In genomic region chr13:67227131-67227983, GRCh38 we compare ENCODE assay signal across 19 cellular contexts. TPM values are rescaled to one million over a fixed set of nuclear protein-coding genes. Genes with fewer than 3 reads are reported as not detected.
A peak's percentile ranks its signal among the peaks of the same experiment; 100 is the strongest.
DNase-seq lines count a peak whose midpoint lies in the region; ATAC-seq and TF ChIP-seq lines count a peak whose summit lies in the region.
"Had no signal": no experiment of that assay in that cellular context is flagged by ENCODE, and none has a peak within 500 bp of the region (broad histone marks: within the 10 kb centered on the region; RNA-seq: fewer than 3 reads in every experiment).

No MANE protein-coding gene starts in this region.

- H3K4me1 ChIP-seq in BLaER1 (peaks cover 46% of the 10 kb centered on the region), esophagus muscularis mucosa (peaks cover 3 to 54% (median 46%) of the 10 kb centered on the region in 4 donors), uterus (no peaks in the 10 kb centered on the region)

- no peak for TF ChIP-seq EP300 in esophagus muscularis mucosa (IDR thresholded peaks at IDR 0.05)

- intact Hi-C loops in esophagus muscularis mucosa (cut with DNase I) (loop anchor here (5.0 to 10.0 kb wide), 5 partner anchors 90 to 1573 kb away; no protein-coding TSS in a partner anchor), uterus (cut with DNase I; ENCODE audit: low total_unique reads) (no loop called here)

- H3K4me3 ChIP-seq in BLaER1 (peak overlapping the region; percentile 95), esophagus muscularis mucosa (peak overlapping the region; percentile 72 to 89 (median 88)), skeletal muscle cell (ENCODE audit: low read depth, low read length) (peak overlapping the region; percentile 99), uterus (no peak overlapping the region)

- TF ChIP-seq POLR2A in esophagus muscularis mucosa (IDR thresholded peaks at IDR 0.05; ENCODE audit: low read depth) = no peak
- TF ChIP-seq POLR2A in uterus (IDR thresholded peaks at IDR 0.05) = no peak

- peaks cover 39% of the 10 kb centered on the region for H4K20me1 ChIP-seq in BLaER1

- H3K36me3 ChIP-seq in BLaER1 (peaks cover 5% of the 10 kb centered on the region; the same call in 1 of the 2 replicates), esophagus muscularis mucosa (no peaks in the 10 kb centered on the region), uterus (no peaks in the 10 kb centered on the region)

- no peaks in the 10 kb centered on the region for H3K27me3 ChIP-seq in BLaER1
- no peaks in the 10 kb centered on the region for H3K27me3 ChIP-seq in esophagus muscularis mucosa
- no peaks in the 10 kb centered on the region for H3K27me3 ChIP-seq in uterus

- H3K4me2 ChIP-seq in BLaER1 = peak overlapping the region; percentile 85

- H3K9me3 ChIP-seq in BLaER1 (no peaks in the 10 kb centered on the region), esophagus muscularis mucosa (no peaks in the 10 kb centered on the region), uterus (no peaks in the 10 kb centered on the region)
- H3K9me3 ChIP-seq: stomach had no signal

- WGBS in esophagus muscularis mucosa = 93% methylated on average over 12 of the region's 12 CpGs

- TF ChIP-seq CTCF in esophagus muscularis mucosa (IDR thresholded peaks at IDR 0.05) (no peak), uterus (IDR thresholded peaks at IDR 0.05) (no peak)

- no peak for ATAC-seq in activated CD4-positive, CD25-positive, alpha-beta regulatory T cell treated with anti-CD3 and anti-CD28 coated beads, Interleukin-2, amount 50 U/mL, for 24 hours
- ATAC-seq: HCT116; natural killer cell treated with Interleukin-12 subunit alpha and Interleukin-12 subunit beta and Interleukin-15 and Interleukin-18, amount 100 ng/mL, for 72 hours had no signal

- H3K9ac ChIP-seq in BLaER1 = peak overlapping the region; percentile 79

- no peak overlapping the region for H3K27ac ChIP-seq in BLaER1
- H3K27ac ChIP-seq in esophagus muscularis mucosa (replicated peaks in 1 of 4) = no peak overlapping the region
- H3K27ac ChIP-seq in uterus = no peak overlapping the region
- H3K27ac ChIP-seq: stomach had no signal

- DNase-seq in NCI-H69 (lab: John Stamatoyannopoulos, UW) (peak; percentile 64), esophagus muscularis mucosa (ENCODE audit: extremely low spot score) (no peak), skeletal muscle cell (ENCODE audit: low read depth) (no peak), uterus (no peak)
- DNase-seq in activated CD8-positive, alpha-beta memory T cell treated with anti-CD3 and anti-CD28 coated beads, Interleukin-2, amount 50 U/mL, for 4 hours = no peak
- DNase-seq: activated CD4-positive, alpha-beta T cell treated with anti-CD3 and anti-CD28 coated beads for 1 hour; activated CD8-positive, alpha-beta memory T cell treated with anti-CD3 and anti-CD28 coated beads, Interleukin-2, amount 50 U/mL, for 48 hours; activated naive CD4-positive, alpha-beta T cell; GF-D8; glutamatergic neuron; Kasumi-1; mesenchymal stem cell; NCI-H226; SHP77; stomach had no signal

RNA-seq across cellular contexts. Expression of gene PCDH9, which starts 2.8 kb away (rescaled TPM):
- 10 to 100 TPM; 33.8 to 81.8 (median 49.1) TPM for total RNA-seq in esophagus muscularis mucosa
- total RNA-seq in uterus = 10 to 100 TPM in 1 of 4 donors, 1 to 10 TPM in 2, under 1 TPM in 1; 0.51 to 45.7 (median 2.1) TPM

Comparison
In these comparisons a context has a peak if more than half of its experiments do, and no peak if none do; other contexts are left out.
1. H3K4me3 ChIP-seq: peak in BLaER1 (single experiment), esophagus muscularis mucosa (4 of 4) and skeletal muscle cell (single experiment); none in uterus (0 of 2).